Comparison of ENCODE assay signal across 8 cellular contexts in the genomic region with DNA sequence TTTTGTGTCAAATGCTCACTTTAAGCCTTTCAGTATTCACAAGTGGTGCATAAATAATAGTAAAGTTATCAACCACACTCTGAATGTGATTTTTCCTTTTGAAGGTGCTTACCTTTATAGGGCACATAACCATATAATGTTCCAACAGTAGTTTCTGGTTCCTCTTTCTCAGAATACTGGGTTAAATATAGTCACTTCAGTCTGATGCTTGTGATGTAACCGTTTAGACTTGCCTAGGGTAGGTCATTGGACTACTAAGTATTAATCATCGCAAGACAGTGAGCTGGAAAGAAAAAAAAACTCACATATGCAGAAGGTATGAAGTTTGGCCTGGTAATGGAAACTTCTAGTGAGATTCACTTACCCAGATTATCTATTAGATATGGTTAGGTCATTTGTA. TPM values are rescaled to one million over a fixed set of nuclear protein-coding genes. Genes with fewer than 3 reads are reported as not detected.
DNase-seq lines count a peak whose midpoint lies in the region; ATAC-seq, FAIRE-seq and TF ChIP-seq lines count a peak whose summit lies in the region.

No MANE protein-coding gene starts in this region.

- H3K79me2 ChIP-seq in fibroblast of lung (ENCODE audit: control insufficient read depth, insufficient read depth, low read length), result peaks cover 11% of the 10 kb centered on the region

- peaks cover 3% of the 10 kb centered on the region for H3K4me1 ChIP-seq in fibroblast of lung (ENCODE audit: control insufficient read depth, extremely low read depth, insufficient read depth, low read length)

- no peaks in the 10 kb centered on the region for H3K9me3 ChIP-seq in fibroblast of lung (ENCODE audit: control insufficient read depth, insufficient read depth, low read depth, low read length)

- no peak overlapping the region for H3K9ac ChIP-seq in fibroblast of lung (ENCODE audit: insufficient read depth, low read length)

- H3K36me3 ChIP-seq in fibroblast of lung (ENCODE audit: control insufficient read depth, insufficient read depth, low read length), result no peaks in the 10 kb centered on the region

- H3K4me3 ChIP-seq in fibroblast of lung (replicated peaks in 1 of 4; ENCODE audit: control extremely low read depth in 1 of 4, insufficient read depth in 1 of 4, low read depth in 3 of 4, low read length in 4 of 4), result no peak overlapping the region

- DNase-seq in GM12892 (ENCODE audit: insufficient read length) (no peak), KG1 (lab: John Stamatoyannopoulos, UW) (peak; percentile 38), fibroblast of lung (ENCODE audit: low read depth in 2 of 2) (peak; percentile 37 to 70), NCI-H2107 (lab: John Stamatoyannopoulos, UW) (no peak)
- DNase-seq in stimulated activated CD4-positive, alpha-beta T cell treated with anti-CD3 and anti-CD28 coated beads, Interleukin-4, amount 100 ng/mL, for 24 hours, result no peak
- no peak for DNase-seq in stimulated activated CD4-positive, alpha-beta T cell treated with anti-CD3 and anti-CD28 coated beads, Interleukin-4, amount 100 ng/mL, for 4 hours
- no peak for DNase-seq in central memory CD4-positive, alpha-beta T cell

- H3K27ac ChIP-seq in fibroblast of lung (ENCODE audit: insufficient read depth, low read length), result no peak overlapping the region

- H3K4me2 ChIP-seq in fibroblast of lung (ENCODE audit: extremely low read depth, insufficient read depth, low read length), result peak overlapping the region; percentile 38

- TF ChIP-seq POLR2A in GM12892 (IDR thresholded peaks at IDR 0.05; ENCODE audit: low read depth, low read length), result no peak

- peak; percentile 43 for ATAC-seq in GM21619 (IDR thresholded peaks at IDR 0.05; ENCODE audit: unreplicated experiment)

- FAIRE-seq in GM12892 (lab: Jason Lieb, UNC), result peak; percentile 36

- no peak overlapping the region for H2AFZ ChIP-seq in fibroblast of lung (ENCODE audit: low read length)

- H4K20me1 ChIP-seq in fibroblast of lung (ENCODE audit: control insufficient read depth, extremely low read depth, insufficient read depth, low read length), result no peaks in the 10 kb centered on the region

- H3K27me3 ChIP-seq in fibroblast of lung (ENCODE audit: control insufficient read depth, insufficient read depth, low read length), result no peaks in the 10 kb centered on the region

- no peak for TF ChIP-seq CTCF in fibroblast of lung (conservative IDR thresholded peaks at IDR 0.05 in 1 of 2, IDR thresholded peaks at IDR 0.05 in 1 of 2; ENCODE audit: low read depth in 1 of 2, low read length in 2 of 2)

RNA-seq across cellular contexts. Expression of gene KBTBD8, which starts 1.9 kb away (rescaled TPM):
- 6.4 TPM for polyA plus RNA-seq in GM12892 (2012; ENCODE audit: missing spikeins)
- total RNA-seq in fibroblast of lung, result 1.0 and 2.3 TPM in 2 replicates
- polyA plus RNA-seq in fibroblast of lung, result 1.1 and 4.2 TPM in 2 replicates
- 1.5 and 2.7 TPM in 2 replicates for polyA plus RNA-seq in fibroblast of lung (2012)
- polyA minus RNA-seq in fibroblast of lung (ENCODE audit: low replicate concordance), result 8.5 TPM in 1 of 2 replicates, not detected in the other

Comparison
In these comparisons a context has a peak if more than half of its experiments do, and no peak if none do; other contexts are left out.
1. DNase-seq: peak in KG1 (single experiment) and fibroblast of lung (2 of 2); none in GM12892 (single experiment), NCI-H2107 (single experiment), stimulated activated CD4-positive, alpha-beta T cell treated with anti-CD3 and anti-CD28 coated beads, Interleukin-4, amount 100 ng/mL, for 24 hours (single experiment), stimulated activated CD4-positive, alpha-beta T cell treated with anti-CD3 and anti-CD28 coated beads, Interleukin-4, amount 100 ng/mL, for 4 hours (0 of 2) and central memory CD4-positive, alpha-beta T cell (single experiment).